In the genomic region with DNA sequence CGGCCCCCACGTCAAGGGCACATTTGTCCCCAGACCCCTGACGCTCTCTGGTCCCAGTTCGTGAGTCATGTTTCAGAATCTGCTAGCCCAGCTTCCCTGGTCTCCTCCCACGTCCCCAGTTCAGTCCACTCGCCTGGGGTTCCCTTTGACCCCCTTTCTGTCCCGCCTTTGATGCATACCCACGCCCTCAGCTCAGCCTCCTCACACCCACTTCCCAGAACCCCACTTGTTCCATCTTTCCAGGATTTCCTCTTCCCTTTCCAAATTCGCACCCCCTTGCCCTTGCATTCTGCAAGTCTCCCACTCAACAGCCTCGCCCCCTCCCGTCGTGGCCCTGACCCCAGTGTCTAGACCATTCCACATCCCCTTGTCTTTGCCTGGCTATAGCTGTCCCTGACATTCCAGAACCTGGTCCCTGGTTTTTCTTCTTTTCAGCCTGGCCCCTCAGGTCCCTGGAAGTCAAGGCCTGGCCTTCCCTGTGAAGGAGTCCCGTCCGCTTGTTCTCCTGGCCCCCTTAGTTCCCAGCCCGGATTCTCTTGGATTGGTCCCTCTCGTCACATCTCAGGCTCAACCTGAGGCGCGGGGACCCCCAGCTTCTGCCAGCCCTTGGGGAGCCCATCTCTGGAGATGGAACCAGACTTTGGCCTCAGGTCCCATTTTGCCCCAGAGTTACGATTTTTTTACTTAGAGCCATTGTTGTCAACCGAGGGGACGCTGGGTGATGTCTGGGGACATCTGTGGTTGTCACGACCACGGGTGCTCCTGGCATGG, we compare ENCODE assay signal across 8 cellular contexts. TPM values are rescaled to one million over a fixed set of nuclear protein-coding genes. Genes with fewer than 3 reads are reported as not detected.
DNase-seq lines count a peak whose midpoint lies in the region; ATAC-seq and TF ChIP-seq lines count a peak whose summit lies in the region.

No MANE protein-coding gene starts in this region.

- no peak for TF ChIP-seq POLR2A in esophagus squamous epithelium (IDR thresholded peaks at IDR 0.05)

- H3K36me3 ChIP-seq in ES-I3 (ENCODE audit: insufficient read depth, low read length) (no peaks in the 10 kb centered on the region), esophagus squamous epithelium (peaks cover 0 to 8% (median 0%) of the 10 kb centered on the region in 3 donors), trophoblast cell (ENCODE audit: control insufficient read depth in 1 of 2, insufficient read depth in 2 of 2, low read length in 2 of 2) (peaks cover 10 to 14% of the 10 kb centered on the region in 2 experiments)

- H4K8ac ChIP-seq in trophoblast cell (ENCODE audit: low read depth, low read length), result no peak overlapping the region

- no peaks in the 10 kb centered on the region for H3K9me3 ChIP-seq in ES-I3 (ENCODE audit: control insufficient read depth, insufficient read depth, low read length)
- no peaks in the 10 kb centered on the region for H3K9me3 ChIP-seq in esophagus squamous epithelium
- H3K9me3 ChIP-seq in trophoblast cell (ENCODE audit: insufficient read depth, low read depth, low read length), result no peaks in the 10 kb centered on the region

- no peak overlapping the region for H4K91ac ChIP-seq in trophoblast cell (ENCODE audit: low read depth, low read length)

- POLR2A ChIA-PET in RWPE1 (lab: Yijun Ruan, JAX; ENCODE audit: low non-redundant PET), result no interaction called here

- H3K23ac ChIP-seq in trophoblast cell (ENCODE audit: low read length), result no peak overlapping the region

- peak overlapping the region; percentile 59 to 99 (median 97) for H3K4me3 ChIP-seq in esophagus squamous epithelium
- H3K4me3 ChIP-seq in trophoblast cell (ENCODE audit: low read depth, low read length), result peak overlapping the region; percentile 96

- TF ChIP-seq CTCF in RWPE1 (conservative IDR thresholded peaks at IDR 0.05; ENCODE audit: low read depth) (no peak), esophagus squamous epithelium (IDR thresholded peaks at IDR 0.05) (no peak)

- H2AFZ ChIP-seq in trophoblast cell (ENCODE audit: insufficient read depth, low read length, poor library complexity), result no peak overlapping the region

- intact Hi-C loops in esophagus squamous epithelium (cut with DNase I), result no loop called here

- H2AK5ac ChIP-seq in trophoblast cell (ENCODE audit: low read length), result no peak overlapping the region

- H2BK5ac ChIP-seq in trophoblast cell (ENCODE audit: low read depth, low read length, poor library complexity), result no peak overlapping the region

- no peak overlapping the region for H3K18ac ChIP-seq in trophoblast cell (ENCODE audit: low read length)

- peak overlapping the region; percentile 37 for H4K12ac ChIP-seq in trophoblast cell (ENCODE audit: low read depth, low read length)

- H3K27ac ChIP-seq in RWPE1, result peak overlapping the region; percentile 87
- peak overlapping the region in 2 of 4 donors; percentile 83 to 90 for H3K27ac ChIP-seq in esophagus squamous epithelium
- no peak overlapping the region for H3K27ac ChIP-seq in trophoblast cell (ENCODE audit: low read depth, low read length)

- H3K9ac ChIP-seq in ES-I3 (ENCODE audit: low read depth, low read length) (peak overlapping the region; percentile 97), trophoblast cell (ENCODE audit: low read length) (peak overlapping the region; percentile 26)

- H3K79me1 ChIP-seq in trophoblast cell (ENCODE audit: low read length), result peaks cover 6% of the 10 kb centered on the region

- H3K4me1 ChIP-seq in ES-I3 (ENCODE audit: insufficient read depth, low read length) (peaks cover 13% of the 10 kb centered on the region), esophagus squamous epithelium (peaks cover 17 to 50% (median 21%) of the 10 kb centered on the region in 3 donors), trophoblast cell (ENCODE audit: control insufficient read depth in 1 of 2, insufficient read depth in 2 of 2, low read length in 2 of 2) (peaks cover 11 to 15% of the 10 kb centered on the region in 2 experiments)

- no peak overlapping the region for H2BK120ac ChIP-seq in trophoblast cell (ENCODE audit: insufficient read depth, low read length, poor library complexity)

- DNase-seq in RWPE1 (ENCODE audit: low spot score), result no peak
- DNase-seq in esophagus squamous epithelium (lab: John Stamatoyannopoulos, UW), result no peak
- no peak for DNase-seq in trophoblast cell
- no peak for DNase-seq in NCI-H774 (lab: John Stamatoyannopoulos, UW)
- no peak for DNase-seq in activated CD4-positive, alpha-beta T cell treated with anti-CD3 and anti-CD28 coated beads, Interleukin-2, amount 50 U/mL, for 48 hours

- H3K4ac ChIP-seq in trophoblast cell (ENCODE audit: low read depth, low read length), result peak overlapping the region; percentile 89

- H3K14ac ChIP-seq in trophoblast cell (ENCODE audit: low read length), result no peak overlapping the region

- no peak overlapping the region for H2BK12ac ChIP-seq in trophoblast cell (ENCODE audit: low read length)

- H3K4me2 ChIP-seq in trophoblast cell (ENCODE audit: low read length), result peak overlapping the region; percentile 85

- 45 to 55% methylated on average over 14 to 19 of the region's 23 CpGs for WGBS in esophagus squamous epithelium, 2 donors
- WGBS in trophoblast cell (ENCODE audit: extremely low coverage, insufficient coverage, insufficient read length), result no CpG with 5 or more reads among the region's 23 CpGs

- CTCF ChIA-PET in RWPE1 (lab: Yijun Ruan, JAX), result interaction anchor here (0.9 kb wide), 1 partner anchor 236 kb away, joined by 3 read pairs; no protein-coding TSS in a partner anchor

- ATAC-seq in HG03159 (IDR thresholded peaks at IDR 0.05; ENCODE audit: unreplicated experiment) (no peak), HG03439 (IDR thresholded peaks at IDR 0.05; ENCODE audit: unreplicated experiment) (no peak)

- peaks cover 16% of the 10 kb centered on the region for H3K79me2 ChIP-seq in trophoblast cell (ENCODE audit: control insufficient read depth, insufficient read depth, low read length, poor library complexity)

- H3K27me3 ChIP-seq in esophagus squamous epithelium (no peaks in the 10 kb centered on the region), trophoblast cell (ENCODE audit: insufficient read depth, low read length) (no peaks in the 10 kb centered on the region)

RNA-seq across cellular contexts. Expression of gene NCLN, which starts 1.3 kb away (rescaled TPM):
- 10 to 100 TPM; 27.3 to 59.6 (median 40.8) TPM for total RNA-seq in esophagus squamous epithelium
- polyA plus RNA-seq in trophoblast cell (2013), result 46.0 and 49.1 TPM in 2 replicates

RNA-seq across cellular contexts. Expression of gene S1PR4, which starts 8.5 kb away (rescaled TPM):
- 1 to 10 TPM in 3 of 4 donors, under 1 TPM in 1; 0.53 to 4.2 (median 1.9) TPM for total RNA-seq in esophagus squamous epithelium
- polyA plus RNA-seq in trophoblast cell (2013), result not detected in 2 replicates

RNA-seq across cellular contexts. Expression of gene CELF5, which starts 37.4 kb away (rescaled TPM):
- total RNA-seq in esophagus squamous epithelium, result not detected
- polyA plus RNA-seq in trophoblast cell (2013), result 0.16 and 0.22 TPM in 2 replicates

RNA-seq across cellular contexts. Expression of gene GNA15, which starts 51.2 kb away (rescaled TPM):
- total RNA-seq in esophagus squamous epithelium, result 100 to 1,000 TPM in 3 of 4 donors, 10 to 100 TPM in 1; 72.7 to 186 (median 132) TPM
- polyA plus RNA-seq in trophoblast cell (2013), result 0.03 TPM in 1 of 2 replicates, not detected in the other
